In the genomic region with DNA sequence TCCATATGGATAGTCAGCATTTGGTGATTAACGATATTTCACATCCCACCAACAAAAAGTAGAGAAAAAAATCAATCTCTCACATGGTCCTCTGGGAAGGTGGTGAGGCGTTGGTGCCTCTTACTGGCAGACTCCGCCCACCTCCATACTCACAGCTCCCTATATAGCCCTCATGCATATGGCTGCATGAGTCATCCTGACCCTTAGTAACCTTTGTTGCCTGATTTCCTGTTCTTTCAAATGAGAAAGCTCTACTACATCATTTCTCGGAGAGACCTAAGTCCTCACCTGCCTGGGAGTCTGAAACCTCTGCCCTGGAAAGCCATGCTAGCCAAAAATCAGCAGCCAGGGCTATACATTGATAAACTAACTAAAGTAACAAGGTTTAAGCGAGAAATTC, we compare ENCODE assay signal across 8 cellular contexts. TPM values are rescaled to one million over a fixed set of nuclear protein-coding genes. Genes with fewer than 3 reads are reported as not detected.
DNase-seq lines count a peak whose midpoint lies in the region; ATAC-seq and TF ChIP-seq lines count a peak whose summit lies in the region.

No MANE protein-coding gene starts in this region.

- H2BK120ac ChIP-seq in neuronal stem cell (ENCODE audit: low read depth, low read length): no peak overlapping the region

- H3K4me3 Mint-ChIP-seq in CD4-positive, CD25-positive, alpha-beta regulatory T cell: no peak overlapping the region

- H3K4ac ChIP-seq in neuronal stem cell (ENCODE audit: low read length): no peak overlapping the region

- TF ChIP-seq CTCF in astrocyte of the spinal cord (IDR thresholded peaks at IDR 0.05; ENCODE audit: low read depth, low read length) (no peak), spleen (IDR thresholded peaks at IDR 0.05 in 8 of 11, conservative IDR thresholded peaks at IDR 0.05 in 3 of 11) (no peak)

- H3K9me3 ChIP-seq in CD4-positive, CD25-positive, alpha-beta regulatory T cell (ENCODE audit: control insufficient read depth in 2 of 2, low read length in 2 of 2): no peaks in the 10 kb centered on the region
- H3K9me3 ChIP-seq in neuronal stem cell (replicated peaks in 1 of 2; ENCODE audit: control insufficient read depth in 2 of 2, insufficient read depth in 1 of 2, low read depth in 1 of 2, low read length in 2 of 2): no peaks in the 10 kb centered on the region
- no peaks in the 10 kb centered on the region for H3K9me3 ChIP-seq in spleen

- H3K36me3 Mint-ChIP-seq in CD4-positive, CD25-positive, alpha-beta regulatory T cell: no peaks in the 10 kb centered on the region

- peak; percentile 98 for ATAC-seq in CD4-positive, CD25-positive, alpha-beta regulatory T cell (ENCODE audit: low read depth in 2 of 2)
- ATAC-seq in GM21381 (IDR thresholded peaks at IDR 0.05; ENCODE audit: unreplicated experiment): peak; percentile 87

- H3K4me2 ChIP-seq in neuronal stem cell (ENCODE audit: insufficient read depth, low read length, poor library complexity, severe bottlenecking): no peak overlapping the region

- H3K18ac ChIP-seq in neuronal stem cell (ENCODE audit: low read length): no peak overlapping the region

- intact Hi-C loops in spleen (cut with DNase I; ENCODE audit: low total_unique reads): no loop called here

- no peak overlapping the region for H2AK5ac ChIP-seq in neuronal stem cell (ENCODE audit: low read depth, low read length)

- no peak for TF ChIP-seq POLR2A in spleen (IDR thresholded peaks at IDR 0.05)

- no peak overlapping the region for H3K23ac ChIP-seq in neuronal stem cell (ENCODE audit: low read depth, low read length, poor library complexity)

- H3K27ac ChIP-seq in CD4-positive, CD25-positive, alpha-beta regulatory T cell (ENCODE audit: insufficient read depth, low read length, poor library complexity, severe bottlenecking): no peak overlapping the region
- H3K27ac ChIP-seq in neuronal stem cell (replicated peaks; ENCODE audit: low read length) (no peak overlapping the region), spleen (no peak overlapping the region)

- peaks cover 10% of the 10 kb centered on the region for H3K27me3 ChIP-seq in CD4-positive, CD25-positive, alpha-beta regulatory T cell (ENCODE audit: control insufficient read depth, insufficient read depth, low read length)
- no peaks in the 10 kb centered on the region for H3K27me3 ChIP-seq in neuronal stem cell (ENCODE audit: control insufficient read depth in 3 of 3, insufficient read depth in 3 of 3, low read depth in 1 of 3, low read length in 3 of 3)
- peaks cover 0 to 11% (median 0%) of the 10 kb centered on the region in 7 donors for H3K27me3 ChIP-seq in spleen (replicated peaks in 1 of 7)

- H3K79me1 ChIP-seq in neuronal stem cell (ENCODE audit: low read depth, low read length): no peaks in the 10 kb centered on the region

- peak overlapping the region; percentile 5 for H2AFZ ChIP-seq in neuronal stem cell (ENCODE audit: low read length)

- H2BK12ac ChIP-seq in neuronal stem cell (ENCODE audit: low read length): no peak overlapping the region

- no peak overlapping the region for H3K14ac ChIP-seq in neuronal stem cell (ENCODE audit: low read length)

- peak in 2 of 3 donors; percentile 16 to 88 for DNase-seq in CD4-positive, CD25-positive, alpha-beta regulatory T cell
- DNase-seq in HT-29 (ENCODE audit: low spot score): peak; percentile 77
- DNase-seq in SKM-1 (lab: John Stamatoyannopoulos, UW; ENCODE audit: unreplicated experiment): peak; percentile 13
- peak; percentile 61 for DNase-seq in astrocyte of the spinal cord (ENCODE audit: low read depth, low spot score)
- peak; percentile 20 for DNase-seq in neuronal stem cell (ENCODE audit: low spot score)
- DNase-seq in spleen: no peak
- DNase-seq in AG08396 (ENCODE audit: low spot score): no peak

- no peak overlapping the region for H3K4me3 ChIP-seq in CD4-positive, CD25-positive, alpha-beta regulatory T cell (ENCODE audit: low read depth, low read length)
- H3K4me3 ChIP-seq in astrocyte of the spinal cord (ENCODE audit: low read depth, low read length): no peak overlapping the region
- H3K4me3 ChIP-seq in neuronal stem cell (ENCODE audit: low read length in 2 of 2): no peak overlapping the region
- no peak overlapping the region for H3K4me3 ChIP-seq in spleen

- in situ Hi-C loops in astrocyte of the spinal cord (cut with HindIII; ENCODE audit: low sequenced_read_pairs): no loop called here

- H4K8ac ChIP-seq in neuronal stem cell (ENCODE audit: low read depth, low read length): no peak overlapping the region

- no peak overlapping the region for H2BK5ac ChIP-seq in neuronal stem cell (ENCODE audit: low read length)

- no CpG with 5 or more reads among the region's 5 CpGs for WGBS in neuronal stem cell (ENCODE audit: extremely low coverage in 2 of 2, insufficient read length in 2 of 2, insufficient replicate concordance in 1 of 2), 2 donors
- 53 to 61% (median 58%) methylated on average over 5 of the region's 5 CpGs for WGBS in spleen, 5 donors

- H3K4me1 ChIP-seq in CD4-positive, CD25-positive, alpha-beta regulatory T cell (ENCODE audit: control insufficient read depth, insufficient read depth, low read length, poor library complexity, severe bottlenecking): peaks cover 9% of the 10 kb centered on the region
- peaks cover 6 to 20% of the 10 kb centered on the region in 2 donors for H3K4me1 ChIP-seq in neuronal stem cell (ENCODE audit: control insufficient read depth in 2 of 2, insufficient read depth in 1 of 2, low read depth in 1 of 2, low read length in 2 of 2)
- H3K4me1 ChIP-seq in spleen: peaks cover 0 to 14% (median 3%) of the 10 kb centered on the region in 6 donors

- no peaks in the 10 kb centered on the region for H3K36me3 ChIP-seq in CD4-positive, CD25-positive, alpha-beta regulatory T cell (ENCODE audit: control insufficient read depth, insufficient read depth, low read length)
- H3K36me3 ChIP-seq in neuronal stem cell (replicated peaks in 1 of 2; ENCODE audit: control insufficient read depth in 2 of 2, insufficient read depth in 2 of 2, low read length in 2 of 2) (no peaks in the 10 kb centered on the region), spleen (no peaks in the 10 kb centered on the region)

- H2BK15ac ChIP-seq in neuronal stem cell (ENCODE audit: low read length): no peak overlapping the region

- H3K9ac ChIP-seq in neuronal stem cell (ENCODE audit: low read depth, low read length, poor library complexity): no peak overlapping the region

- H3K27ac Mint-ChIP-seq in CD4-positive, CD25-positive, alpha-beta regulatory T cell: no peak overlapping the region

- H3K9me3 Mint-ChIP-seq in CD4-positive, CD25-positive, alpha-beta regulatory T cell: peaks cover 0 to 2% (median 0%) of the 10 kb centered on the region in 7 donors

- peaks cover 5 to 27% (median 20%) of the 10 kb centered on the region in 4 donors for H3K4me1 Mint-ChIP-seq in CD4-positive, CD25-positive, alpha-beta regulatory T cell

- H4K91ac ChIP-seq in neuronal stem cell (ENCODE audit: low read depth, low read length, poor library complexity): no peak overlapping the region

- no peaks in the 10 kb centered on the region for H3K27me3 Mint-ChIP-seq in CD4-positive, CD25-positive, alpha-beta regulatory T cell

RNA-seq across cellular contexts. Expression of a gene that starts 33.3 kb away (rescaled TPM):
- 4.3 TPM for total RNA-seq in CD4-positive, CD25-positive, alpha-beta regulatory T cell
- under 1 TPM; 0.14 to 0.85 (median 0.34) TPM for polyA plus RNA-seq in CD4-positive, CD25-positive, alpha-beta regulatory T cell
- 2.0 and 4.5 TPM in 2 replicates for total RNA-seq in HT-29 (2014; rRNA removed; shearing (Covaris generic))
- 8.1 TPM for polyA plus RNA-seq in neuronal stem cell (2013, experiment 1 of 2)
- polyA plus RNA-seq in neuronal stem cell (2013, experiment 2 of 2): 8.2 TPM
- total RNA-seq in spleen: 10 to 100 TPM; 55.0 to 78.4 (median 68.3) TPM
- 1 to 10 TPM; 4.5 to 5.0 (median 4.7) TPM for polyA plus RNA-seq in spleen

Comparison
In these comparisons a context has a peak if more than half of its experiments do, and no peak if none do; other contexts are left out.
1. DNase-seq: peak in CD4-positive, CD25-positive, alpha-beta regulatory T cell (2 of 3), HT-29 (single experiment), SKM-1 (single experiment), astrocyte of the spinal cord (single experiment) and neuronal stem cell (single experiment); none in spleen (single experiment) and AG08396 (single experiment).
2. RNA of a gene that starts 33.3 kb away (total RNA-seq): 55.0 to 78.4 TPM in spleen; 2.0 to 4.5 TPM in HT-29 and 4.3 TPM in CD4-positive, CD25-positive, alpha-beta regulatory T cell (single experiment); every median in the first group is over 10 times any median in the second.